15 cellular contexts compared by ENCODE assay signal in genomic region chr1:3463013-3463385, GRCh38. TPM values are rescaled to one million over a fixed set of nuclear protein-coding genes. Genes with fewer than 3 reads are reported as not detected.
"Had no signal": no experiment of that assay in that cellular context is flagged by ENCODE, and none has a peak within 500 bp of the region (broad histone marks: within the 10 kb centered on the region; RNA-seq: fewer than 3 reads in every experiment).

No MANE protein-coding gene starts in this region.

- H3K4me3 ChIP-seq: thyroid gland had no signal

- H3K27me3 ChIP-seq: thyroid gland had no signal

- DNase-seq: activated CD4-positive, alpha-beta memory T cell treated with anti-CD3 and anti-CD28 coated beads, Interleukin-2, amount 10 ng/mL, durations not matched to agents 7 days and 5 days; activated CD4-positive, alpha-beta T cell treated with anti-CD3 and anti-CD28 coated beads, Interleukin-2, amount 10 ng/mL, durations not matched to agents 24 days and 14 days; activated effector memory CD4-positive, alpha-beta T cell treated with Interleukin-2 at 50 U/mL for 16 hours; activated naive CD4-positive, alpha-beta T cell treated with anti-CD3 and anti-CD28 coated beads, Interleukin-2, amount 10 ng/mL, durations not matched to agents 7 days and 5 days; activated T-cell treated with anti-CD3 and anti-CD28 coated beads, Interleukin-2, amount 50 U/mL, for 72 hours; amygdala; effector CD4-positive, alpha-beta T cell; foreskin fibroblast; mesenchymal stem cell; naive B cell; occipital lobe; substantia nigra; T1000; thyroid gland had no signal

- H3K36me3 ChIP-seq: thyroid gland had no signal

- H3K9me3 ChIP-seq: thyroid gland had no signal

- ATAC-seq: activated CD4-positive, CD25-positive, alpha-beta regulatory T cell treated with anti-CD3 and anti-CD28 coated beads, Interleukin-2, amount 50 U/mL, for 24 hours; activated T-cell treated with anti-CD3 and anti-CD28 coated beads, Interleukin-2, amount 50 U/mL, for 72 hours had no signal

- H3K27ac ChIP-seq: thyroid gland had no signal

- H3K4me1 ChIP-seq: thyroid gland had no signal

RNA-seq across cellular contexts. Expression of gene ARHGEF16, which starts 8.5 kb away (rescaled TPM):
- total RNA-seq: activated CD4-positive, alpha-beta memory T cell treated with anti-CD3 and anti-CD28 coated beads, Interleukin-2, amount 10 ng/mL, durations not matched to agents 7 days and 5 days; activated CD4-positive, alpha-beta T cell treated with anti-CD3 and anti-CD28 coated beads, Interleukin-2, amount 10 ng/mL, durations not matched to agents 24 days and 14 days had no signal
